In the genomic region with DNA sequence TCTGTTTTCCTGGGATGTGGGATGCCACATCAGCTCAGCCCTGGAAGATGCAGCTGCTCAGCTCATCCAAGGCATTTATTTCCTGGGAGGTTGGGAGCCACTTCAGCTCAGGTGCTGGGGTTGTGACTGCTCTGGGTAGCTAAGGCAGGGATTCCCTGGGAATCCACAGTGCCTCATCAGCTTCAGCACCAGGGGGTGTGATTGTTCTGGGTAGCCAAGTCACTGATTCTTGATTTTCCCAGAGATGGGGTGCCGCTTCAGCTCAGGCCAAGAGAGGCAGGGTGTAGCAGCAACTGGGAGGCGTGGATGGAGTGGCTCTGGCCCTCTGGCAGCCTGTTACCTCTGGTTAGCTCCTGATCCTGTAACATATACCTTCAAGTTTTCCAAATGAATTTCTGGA, we compare ENCODE assay signal across 28 cellular contexts.
"Had no signal": no experiment of that assay in that cellular context is flagged by ENCODE, and none has a peak within 500 bp of the region (broad histone marks: within the 10 kb centered on the region; RNA-seq: fewer than 3 reads in every experiment).

No MANE protein-coding gene starts in this region.

- H3K4me3 ChIP-seq: adrenal gland, body of pancreas, gastrocnemius medialis had no signal

- H3K4me3 Mint-ChIP-seq: activated CD4-positive, alpha-beta memory T cell treated with anti-CD3 and anti-CD28 coated beads, Interleukin-2, amount 10 ng/mL, durations not matched to agents 7 days and 5 days; activated CD4-positive, alpha-beta T cell treated with anti-CD3 and anti-CD28 coated beads, Interleukin-2, amount 10 ng/mL, durations not matched to agents 7 days and 5 days; activated naive CD4-positive, alpha-beta T cell treated with anti-CD3 and anti-CD28 coated beads for 36 hours; activated naive CD4-positive, alpha-beta T cell treated with anti-CD3 and anti-CD28 coated beads, Interleukin-2, amount 50 U/mL, for 24 hours; activated naive CD8-positive, alpha-beta T cell treated with anti-CD3 and anti-CD28 coated beads for 36 hours; activated naive CD8-positive, alpha-beta T cell treated with anti-CD3 and anti-CD28 coated beads, Interleukin-2, amount 50 U/mL, for 24 hours; activated T-cell treated with anti-CD3 and anti-CD28 coated beads, Interleukin-2, amount 50 U/mL, for 24 hours; activated T-cell treated with anti-CD3 and anti-CD28 coated beads, Interleukin-2, amount 50 U/mL, for 72 hours had no signal

- H3K4me1 ChIP-seq: adrenal gland, body of pancreas, gastrocnemius medialis had no signal

- FAIRE-seq: colon had no signal

- H3K27me3 ChIP-seq: adrenal gland, body of pancreas, gastrocnemius medialis had no signal

- H3K4me1 Mint-ChIP-seq: activated CD4-positive, alpha-beta memory T cell treated with anti-CD3 and anti-CD28 coated beads, Interleukin-2, amount 10 ng/mL, durations not matched to agents 7 days and 5 days; activated CD4-positive, alpha-beta T cell treated with anti-CD3 and anti-CD28 coated beads, Interleukin-2, amount 10 ng/mL, durations not matched to agents 7 days and 5 days; activated naive CD4-positive, alpha-beta T cell treated with anti-CD3 and anti-CD28 coated beads, Interleukin-2, amount 50 U/mL, for 24 hours; activated naive CD8-positive, alpha-beta T cell treated with anti-CD3 and anti-CD28 coated beads for 36 hours; activated naive CD8-positive, alpha-beta T cell treated with anti-CD3 and anti-CD28 coated beads, Interleukin-2, amount 50 U/mL, for 24 hours had no signal

- H3K36me3 ChIP-seq: adrenal gland, gastrocnemius medialis had no signal

- ATAC-seq: activated naive CD8-positive, alpha-beta T cell treated with anti-CD3 and anti-CD28 coated beads, Interleukin-2, amount 50 U/mL, for 24 hours; activated T-cell treated with anti-CD3 and anti-CD28 coated beads, Interleukin-2, amount 50 U/mL, for 72 hours; body of pancreas; esophagus mucosa; gastrocnemius medialis had no signal

- DNase-seq: activated CD4-positive, alpha-beta memory T cell treated with anti-CD3 and anti-CD28 coated beads, Interleukin-2, amount 10 ng/mL, durations not matched to agents 7 days and 5 days; activated CD4-positive, alpha-beta T cell treated with anti-CD3 and anti-CD28 coated beads for 1 hour; activated CD4-positive, alpha-beta T cell treated with anti-CD3 and anti-CD28 coated beads for 4 hours; activated CD4-positive, alpha-beta T cell treated with anti-CD3 and anti-CD28 coated beads, Interleukin-2, amount 10 ng/mL, durations not matched to agents 7 days and 5 days; activated CD4-positive, alpha-beta T cell treated with anti-CD3 and anti-CD28 coated beads, Interleukin-2, amount 50 U/mL, for 4 hours; activated CD8-positive, alpha-beta memory T cell treated with anti-CD3 and anti-CD28 coated beads, Interleukin-2, amount 50 U/mL, for 48 hours; activated gamma-delta T cell treated with Interleukin-2 at 50 U/mL for 16 hours; activated naive CD4-positive, alpha-beta T cell treated with anti-CD3 and anti-CD28 coated beads for 36 hours; activated naive CD8-positive, alpha-beta T cell treated with anti-CD3 and anti-CD28 coated beads for 36 hours; activated naive CD8-positive, alpha-beta T cell treated with anti-CD3 and anti-CD28 coated beads, Interleukin-2, amount 50 U/mL, for 24 hours; activated T-cell treated with anti-CD3 and anti-CD28 coated beads for 4 hours; activated T-cell treated with anti-CD3 and anti-CD28 coated beads, Interleukin-2, amount 50 U/mL, for 24 hours; activated T-cell treated with anti-CD3 and anti-CD28 coated beads, Interleukin-2, amount 50 U/mL, for 72 hours; adrenal gland; amygdala; aorta; body of pancreas; caudate nucleus; cortex of kidney; dermis blood vessel endothelial cell; effector CD8-positive, alpha-beta T cell; foreskin fibroblast; gastrocnemius medialis; glutamatergic neuron; T-helper 2 cell had no signal

- H3K27ac ChIP-seq: adrenal gland, body of pancreas, gastrocnemius medialis had no signal

- H3K27ac Mint-ChIP-seq: activated CD4-positive, alpha-beta memory T cell treated with anti-CD3 and anti-CD28 coated beads, Interleukin-2, amount 10 ng/mL, durations not matched to agents 7 days and 5 days; activated CD4-positive, alpha-beta T cell treated with anti-CD3 and anti-CD28 coated beads, Interleukin-2, amount 10 ng/mL, durations not matched to agents 7 days and 5 days; activated naive CD4-positive, alpha-beta T cell treated with anti-CD3 and anti-CD28 coated beads for 36 hours; activated naive CD4-positive, alpha-beta T cell treated with anti-CD3 and anti-CD28 coated beads, Interleukin-2, amount 50 U/mL, for 24 hours; activated naive CD8-positive, alpha-beta T cell treated with anti-CD3 and anti-CD28 coated beads for 36 hours; activated naive CD8-positive, alpha-beta T cell treated with anti-CD3 and anti-CD28 coated beads, Interleukin-2, amount 50 U/mL, for 24 hours; activated T-cell treated with anti-CD3 and anti-CD28 coated beads, Interleukin-2, amount 50 U/mL, for 24 hours; activated T-cell treated with anti-CD3 and anti-CD28 coated beads, Interleukin-2, amount 50 U/mL, for 72 hours had no signal
